Comparison of ENCODE assay signal across 1 cellular context in genomic region chr5:17190799-17191391, GRCh38.
TF ChIP-seq lines count a peak whose summit lies in the region.

No MANE protein-coding gene starts in this region.

TF ChIP-seq in SK-N-SH treated with all-trans-retinoic acid at 6 μM for 48 hours, 23 proteins besides CTCF, POLR2A, EP300 and RAD21 (continued from another document):
- TF ChIP-seq CSRNP3 (CRISPR knock-in tag; IDR thresholded peaks at IDR 0.05): no peak
- TF ChIP-seq ZFP30 (CRISPR knock-in tag; IDR thresholded peaks at IDR 0.05): no peak
- no peak for TF ChIP-seq ZC3H10 (CRISPR knock-in tag; IDR thresholded peaks at IDR 0.05)
- TF ChIP-seq GLIS3 (CRISPR knock-in tag; IDR thresholded peaks at IDR 0.05): no peak
- no peak for TF ChIP-seq OSR1 (CRISPR knock-in tag; IDR thresholded peaks at IDR 0.05)
- no peak for TF ChIP-seq SNAI2 (CRISPR knock-in tag; IDR thresholded peaks at IDR 0.05)
